ENCODE assay signal across 10 cellular contexts in genomic region chr1:6440198-6441126, GRCh38. TPM values are rescaled to one million over a fixed set of nuclear protein-coding genes. Genes with fewer than 3 reads are reported as not detected.
DNase-seq lines count a peak whose midpoint lies in the region; ATAC-seq and TF ChIP-seq lines count a peak whose summit lies in the region.
"Had no signal": no experiment of that assay in that cellular context is flagged by ENCODE, and none has a peak within 500 bp of the region (broad histone marks: within the 10 kb centered on the region; RNA-seq: fewer than 3 reads in every experiment).

No MANE protein-coding gene starts in this region.

- H3K9me2 ChIP-seq in MM.1S (replicated peaks; ENCODE audit: insufficient read depth, low read length): no peaks in the 10 kb centered on the region

- TF ChIP-seq POLR2A in gastroesophageal sphincter (IDR thresholded peaks at IDR 0.05): no peak

- no peak overlapping the region for H3K27ac ChIP-seq in MM.1S (ENCODE audit: low read length)
- H3K27ac ChIP-seq in neural progenitor cell: no peak overlapping the region
- no peak overlapping the region for H3K27ac ChIP-seq in gastroesophageal sphincter
- H3K27ac ChIP-seq: PC-9 had no signal

- H3K4me3 Mint-ChIP-seq in activated CD4-positive, alpha-beta T cell treated with anti-CD3 and anti-CD28 coated beads, Interleukin-2, amount 10 ng/mL, durations not matched to agents 7 days and 5 days: no peak overlapping the region
- H3K4me3 Mint-ChIP-seq in neural progenitor cell: peak overlapping the region; percentile 64

- DNase-seq in ELR (ENCODE audit: low read depth) (peak; percentile 64), MM.1S (peak; percentile 23), neural progenitor cell (ENCODE audit: low spot score) (peak; percentile 84), RPMI8226 (no peak)
- peak; percentile 76 for DNase-seq in activated CD4-positive, alpha-beta T cell treated with anti-CD3 and anti-CD28 coated beads, Interleukin-2, amount 10 ng/mL, durations not matched to agents 7 days and 5 days
- DNase-seq in effector CD4-positive, alpha-beta T cell: peak; percentile 59

- H4K20me1 ChIP-seq in MM.1S (ENCODE audit: insufficient read depth, low read length): no peaks in the 10 kb centered on the region
- peaks cover 5% of the 10 kb centered on the region for H4K20me1 ChIP-seq in neural progenitor cell (ENCODE audit: low read depth)

- peaks cover 31% of the 10 kb centered on the region for H3K27me3 Mint-ChIP-seq in activated CD4-positive, alpha-beta T cell treated with anti-CD3 and anti-CD28 coated beads, Interleukin-2, amount 10 ng/mL, durations not matched to agents 7 days and 5 days
- peaks cover 22% of the 10 kb centered on the region for H3K27me3 Mint-ChIP-seq in neural progenitor cell (ENCODE audit: insufficient read depth, low read depth)

- no peak for TF ChIP-seq EP300 in gastroesophageal sphincter (IDR thresholded peaks at IDR 0.05)

- no peaks in the 10 kb centered on the region for H3K36me3 ChIP-seq in MM.1S (replicated peaks; ENCODE audit: insufficient read depth, low read length)
- H3K36me3 ChIP-seq in neural progenitor cell: no peaks in the 10 kb centered on the region
- no peaks in the 10 kb centered on the region for H3K36me3 ChIP-seq in gastroesophageal sphincter

- H3K9ac ChIP-seq in MM.1S (ENCODE audit: low read length) (no peak overlapping the region), neural progenitor cell (no peak overlapping the region)

- H3K4me1 Mint-ChIP-seq in activated CD4-positive, alpha-beta T cell treated with anti-CD3 and anti-CD28 coated beads, Interleukin-2, amount 10 ng/mL, durations not matched to agents 7 days and 5 days: peaks cover 7% of the 10 kb centered on the region
- H3K4me1 Mint-ChIP-seq in neural progenitor cell: peaks cover 34% of the 10 kb centered on the region

- no peak overlapping the region for H3K4me3 ChIP-seq in MM.1S (ENCODE audit: low read length)
- H3K4me3 ChIP-seq in neural progenitor cell: peak overlapping the region; percentile 43
- peak overlapping the region in 1 of 2 donors; percentile 23 for H3K4me3 ChIP-seq in gastroesophageal sphincter
- H3K4me3 ChIP-seq: PC-9 had no signal

- no peak overlapping the region for H2AFZ ChIP-seq in MM.1S (ENCODE audit: low read length)
- H2AFZ ChIP-seq in neural progenitor cell (replicated peaks): no peak overlapping the region
- H2AFZ ChIP-seq: PC-9 had no signal

- H3K9me3 ChIP-seq in MM.1S (replicated peaks; ENCODE audit: insufficient read depth, low read length): no peaks in the 10 kb centered on the region
- H3K9me3 ChIP-seq in neural progenitor cell (ENCODE audit: low read depth): no peaks in the 10 kb centered on the region
- H3K9me3 ChIP-seq in gastroesophageal sphincter: no peaks in the 10 kb centered on the region

- 18% methylated on average over 4 of the region's 101 CpGs; no CpG with 5 or more reads in 1 of the 2 donors for WGBS in gastroesophageal sphincter (ENCODE audit: low coverage in 1 of 2), 2 donors

- H3K9me3 Mint-ChIP-seq in activated CD4-positive, alpha-beta T cell treated with anti-CD3 and anti-CD28 coated beads, Interleukin-2, amount 10 ng/mL, durations not matched to agents 7 days and 5 days: no peaks in the 10 kb centered on the region
- no peaks in the 10 kb centered on the region for H3K9me3 Mint-ChIP-seq in neural progenitor cell
- H3K9me3 Mint-ChIP-seq: stimulated activated naive CD8-positive, alpha-beta T cell treated with anti-CD3 and anti-CD28 coated beads, Interleukin-15, Interleukin-2, amounts not matched to agents 100 ng/mL and 50 ng/mL, for 24 hours had no signal

- H3K4me1 ChIP-seq in MM.1S (ENCODE audit: low read length) (no peaks in the 10 kb centered on the region), neural progenitor cell (peaks cover 5% of the 10 kb centered on the region), gastroesophageal sphincter (peaks cover 0 to 11% (median 5%) of the 10 kb centered on the region in 3 donors)

- no peaks in the 10 kb centered on the region for H3F3A ChIP-seq in MM.1S (ENCODE audit: insufficient read depth, low read length)
- H3F3A ChIP-seq in neural progenitor cell (ENCODE audit: low read depth): peaks cover 28% of the 10 kb centered on the region

- H3K27ac Mint-ChIP-seq in activated CD4-positive, alpha-beta T cell treated with anti-CD3 and anti-CD28 coated beads, Interleukin-2, amount 10 ng/mL, durations not matched to agents 7 days and 5 days: no peak overlapping the region
- H3K27ac Mint-ChIP-seq in neural progenitor cell: no peak overlapping the region
- H3K27ac Mint-ChIP-seq: stimulated activated naive CD8-positive, alpha-beta T cell treated with anti-CD3 and anti-CD28 coated beads, Interleukin-15, Interleukin-2, amounts not matched to agents 100 ng/mL and 50 ng/mL, for 24 hours had no signal

- peak; percentile 6; the same call in 1 of the 2 replicates for TF ChIP-seq CTCF in MM.1S (IDR thresholded peaks at IDR 0.05; ENCODE audit: low read length)
- peak; percentile 65 for TF ChIP-seq CTCF in neural progenitor cell (IDR thresholded peaks at IDR 0.05)
- TF ChIP-seq CTCF in gastroesophageal sphincter (IDR thresholded peaks at IDR 0.05): peak in 1 of 4 experiments; percentile 48

- POLR2A ChIA-PET in activated CD4-positive, alpha-beta T cell treated with anti-CD3 and anti-CD28 coated beads, Interleukin-2, amount 10 ng/mL, durations not matched to agents 7 days and 5 days (lab: Charles Lee): interaction anchor here (0.6 kb wide), 1 partner anchor 413 kb away, joined by 3 read pairs; no protein-coding TSS in a partner anchor

- H3K27me3 ChIP-seq in MM.1S (replicated peaks; ENCODE audit: insufficient read depth, low read length): peaks cover 63% of the 10 kb centered on the region
- H3K27me3 ChIP-seq in neural progenitor cell: peaks cover 34% of the 10 kb centered on the region
- peaks cover 89% of the 10 kb centered on the region for H3K27me3 ChIP-seq in gastroesophageal sphincter

- H3K36me3 Mint-ChIP-seq in activated CD4-positive, alpha-beta T cell treated with anti-CD3 and anti-CD28 coated beads, Interleukin-2, amount 10 ng/mL, durations not matched to agents 7 days and 5 days (ENCODE audit: low read depth): no peaks in the 10 kb centered on the region
- no peaks in the 10 kb centered on the region for H3K36me3 Mint-ChIP-seq in neural progenitor cell

- H3K4me2 ChIP-seq in MM.1S (ENCODE audit: low read depth, low read length) (no peak overlapping the region), neural progenitor cell (peak overlapping the region; percentile 72)
- H3K4me2 ChIP-seq: PC-9 had no signal

- CTCF ChIA-PET in activated CD4-positive, alpha-beta T cell treated with anti-CD3 and anti-CD28 coated beads, Interleukin-2, amount 10 ng/mL, durations not matched to agents 7 days and 5 days (lab: Charles Lee): interaction anchor here (0.5 to 4.6 kb wide), 14 partner anchors 9 to 293 kb away, joined by 3 to 12 read pairs (median 4); partner anchors contain the start of gene ESPN

- ATAC-seq in GM19324 (IDR thresholded peaks at IDR 0.05; ENCODE audit: low FRiP score, unreplicated experiment): no peak
- no peak for ATAC-seq in gastroesophageal sphincter

- H3K79me2 ChIP-seq in MM.1S (ENCODE audit: low read length): no peaks in the 10 kb centered on the region
- no peaks in the 10 kb centered on the region for H3K79me2 ChIP-seq in neural progenitor cell (ENCODE audit: low read depth)

RNA-seq across cellular contexts. Expression of gene ESPN, which starts 15.9 kb away (rescaled TPM):
- under 1 TPM; 0.56 to 0.77 TPM for total RNA-seq in activated CD4-positive, alpha-beta T cell treated with anti-CD3 and anti-CD28 coated beads, Interleukin-2, amount 10 ng/mL, durations not matched to agents 7 days and 5 days
- total RNA-seq in neural progenitor cell (ENCODE audit: low replicate concordance) (7.1 and 11.0 TPM in 2 replicates), gastroesophageal sphincter (under 1 TPM in 3 of 4 donors, not detected in 1; 0.47 to 0.92 (median 0.81) TPM)

RNA-seq across cellular contexts. Expression of gene HES2, which starts 20.7 kb away (rescaled TPM):
- under 1 TPM; 0.21 to 0.30 TPM for total RNA-seq in activated CD4-positive, alpha-beta T cell treated with anti-CD3 and anti-CD28 coated beads, Interleukin-2, amount 10 ng/mL, durations not matched to agents 7 days and 5 days
- total RNA-seq in neural progenitor cell (ENCODE audit: low replicate concordance): 0.04 and 0.22 TPM in 2 replicates
- total RNA-seq in gastroesophageal sphincter: 1 to 10 TPM in 1 of 4 donors, not detected in 3; 7.3 TPM

RNA-seq across cellular contexts. Expression of gene TNFRSF25, which starts 25.5 kb away (rescaled TPM):
- total RNA-seq in activated CD4-positive, alpha-beta T cell treated with anti-CD3 and anti-CD28 coated beads, Interleukin-2, amount 10 ng/mL, durations not matched to agents 7 days and 5 days: 10 to 100 TPM; 88.5 to 92.8 TPM
- 15.6 and 23.7 TPM in 2 replicates for total RNA-seq in neural progenitor cell (ENCODE audit: low replicate concordance)
- 10 to 100 TPM in 2 of 4 donors, 1 to 10 TPM in 2; 4.2 to 11.2 (median 8.8) TPM for total RNA-seq in gastroesophageal sphincter

RNA-seq across cellular contexts. Expression of gene ACOT7, which starts 46.9 kb away (rescaled TPM):
- total RNA-seq in activated CD4-positive, alpha-beta T cell treated with anti-CD3 and anti-CD28 coated beads, Interleukin-2, amount 10 ng/mL, durations not matched to agents 7 days and 5 days: 100 to 1,000 TPM; 101 TPM
- total RNA-seq in neural progenitor cell (ENCODE audit: low replicate concordance) (19.6 and 44.9 TPM in 2 replicates), gastroesophageal sphincter (10 to 100 TPM; 22.3 to 32.5 (median 25.0) TPM)

RNA-seq across cellular contexts. Expression of gene PLEKHG5, which starts 51.0 kb away (rescaled TPM):
- 1 to 10 TPM; 1.3 to 1.8 TPM for total RNA-seq in activated CD4-positive, alpha-beta T cell treated with anti-CD3 and anti-CD28 coated beads, Interleukin-2, amount 10 ng/mL, durations not matched to agents 7 days and 5 days
- total RNA-seq in neural progenitor cell (ENCODE audit: low replicate concordance) (7.4 and 25.9 TPM in 2 replicates), gastroesophageal sphincter (10 to 100 TPM in 3 of 4 donors, 1 to 10 TPM in 1; 8.6 to 14.0 (median 11.4) TPM)
